Comparison of ENCODE assay signal across 27 cellular contexts in the genomic region with DNA sequence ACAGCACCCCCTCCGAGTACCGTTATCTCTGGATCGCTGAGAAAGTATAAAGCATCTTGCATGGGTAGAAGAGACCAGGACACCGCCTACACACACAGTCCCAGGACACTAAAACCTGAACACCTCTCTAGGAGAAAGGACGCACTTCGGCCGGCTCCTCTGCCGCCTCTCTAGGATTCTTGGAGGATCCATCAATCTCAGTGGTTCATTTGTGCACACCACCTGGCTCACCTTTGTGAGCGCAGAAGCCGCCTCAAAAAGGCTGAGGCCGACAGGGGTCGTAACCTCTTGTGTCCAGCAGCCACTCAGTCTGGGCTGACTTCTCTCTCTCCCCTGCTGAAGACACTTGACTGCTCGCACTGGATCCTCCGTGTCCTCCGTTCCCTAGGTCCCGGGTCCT. TPM values are rescaled to one million over a fixed set of nuclear protein-coding genes. Genes with fewer than 3 reads are reported as not detected.
"Had no signal": no experiment of that assay in that cellular context is flagged by ENCODE, and none has a peak within 500 bp of the region (broad histone marks: within the 10 kb centered on the region; RNA-seq: fewer than 3 reads in every experiment).

No MANE protein-coding gene starts in this region.

- H3K4me3 ChIP-seq: ascending aorta, breast epithelium, cardiac muscle cell, colonic mucosa had no signal

- H3K27ac ChIP-seq: ascending aorta, breast epithelium, cardiac muscle cell, colonic mucosa had no signal

- H3K4me1 ChIP-seq: ascending aorta, breast epithelium, colonic mucosa had no signal

- H3K36me3 ChIP-seq: breast epithelium, colonic mucosa had no signal

- DNase-seq: activated CD4-positive, alpha-beta memory T cell treated with anti-CD3 and anti-CD28 coated beads, Interleukin-2, amount 10 ng/mL, durations not matched to agents 7 days and 5 days; activated CD4-positive, alpha-beta T cell treated with anti-CD3 and anti-CD28 coated beads for 1 hour; activated CD4-positive, alpha-beta T cell treated with anti-CD3 and anti-CD28 coated beads for 4 hours; activated CD4-positive, alpha-beta T cell treated with anti-CD3 and anti-CD28 coated beads, Interleukin-2, amount 10 ng/mL, durations not matched to agents 7 days and 5 days; activated CD4-positive, alpha-beta T cell treated with anti-CD3 and anti-CD28 coated beads, Interleukin-2, amount 50 U/mL, for 4 hours; activated CD8-positive, alpha-beta memory T cell treated with anti-CD3 and anti-CD28 coated beads, Interleukin-2, amount 50 U/mL, for 48 hours; activated gamma-delta T cell; activated naive CD4-positive, alpha-beta T cell; activated naive CD4-positive, alpha-beta T cell treated with anti-CD3 and anti-CD28 coated beads, Interleukin-2, amount 10 ng/mL, durations not matched to agents 7 days and 5 days; activated naive CD8-positive, alpha-beta T cell treated with anti-CD3 and anti-CD28 coated beads, Interleukin-2, amount 10 ng/mL, durations not matched to agents 7 days and 5 days; activated T-cell treated with anti-CD3 and anti-CD28 coated beads for 4 hours; activated T-cell treated with anti-CD3 and anti-CD28 coated beads, Interleukin-2, amount 50 U/mL, for 24 hours; activated T-cell treated with anti-CD3 and anti-CD28 coated beads, Interleukin-2, amount 50 U/mL, for 72 hours; central memory CD4-positive, alpha-beta T cell; cerebellar nuclear complex; colonic mucosa; effector CD8-positive, alpha-beta T cell; foreskin fibroblast; head of caudate nucleus; T-helper 2 cell had no signal

- FAIRE-seq: endometrium, frontal cortex had no signal

- H3K9me3 ChIP-seq: colonic mucosa had no signal

- H3K27me3 ChIP-seq: ascending aorta, breast epithelium, cardiac muscle cell, colonic mucosa had no signal

- ATAC-seq: activated naive CD4-positive, alpha-beta T cell treated with anti-CD3 and anti-CD28 coated beads, Interleukin-2, amount 50 U/mL, for 72 hours; activated T-cell treated with anti-CD3 and anti-CD28 coated beads, Interleukin-2, amount 50 U/mL, for 72 hours; esophagus mucosa had no signal

RNA-seq across cellular contexts. Expression of gene ZSCAN23, which starts 13.5 kb away (rescaled TPM):
- total RNA-seq: ascending aorta had no signal
